In the genomic region with DNA sequence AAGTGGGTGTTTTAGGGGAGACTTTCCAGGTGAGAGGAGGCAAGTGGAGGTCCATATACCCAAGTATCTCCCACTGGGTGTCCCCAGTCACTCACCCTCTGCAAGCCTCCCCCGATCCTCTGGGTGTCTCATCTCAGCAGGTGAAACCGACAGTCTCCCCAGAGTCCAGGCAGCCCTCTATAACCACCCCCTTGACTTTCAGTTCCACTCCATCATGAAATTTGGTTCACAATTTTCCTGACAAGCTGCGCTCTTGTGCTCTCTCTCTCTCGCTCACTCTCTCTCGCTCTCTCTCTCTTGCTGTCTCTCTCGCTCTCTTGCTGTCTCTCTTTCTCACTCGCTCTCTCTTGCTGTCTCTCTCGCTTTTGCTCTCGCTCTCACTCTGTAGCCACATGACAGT, we compare ENCODE assay signal across 1 cellular context.
TF ChIP-seq lines count a peak whose summit lies in the region.

No MANE protein-coding gene starts in this region.

TF ChIP-seq in GM23338, 12 proteins besides CTCF, POLR2A, EP300 and RAD21:
- TF ChIP-seq, protein P1, sequence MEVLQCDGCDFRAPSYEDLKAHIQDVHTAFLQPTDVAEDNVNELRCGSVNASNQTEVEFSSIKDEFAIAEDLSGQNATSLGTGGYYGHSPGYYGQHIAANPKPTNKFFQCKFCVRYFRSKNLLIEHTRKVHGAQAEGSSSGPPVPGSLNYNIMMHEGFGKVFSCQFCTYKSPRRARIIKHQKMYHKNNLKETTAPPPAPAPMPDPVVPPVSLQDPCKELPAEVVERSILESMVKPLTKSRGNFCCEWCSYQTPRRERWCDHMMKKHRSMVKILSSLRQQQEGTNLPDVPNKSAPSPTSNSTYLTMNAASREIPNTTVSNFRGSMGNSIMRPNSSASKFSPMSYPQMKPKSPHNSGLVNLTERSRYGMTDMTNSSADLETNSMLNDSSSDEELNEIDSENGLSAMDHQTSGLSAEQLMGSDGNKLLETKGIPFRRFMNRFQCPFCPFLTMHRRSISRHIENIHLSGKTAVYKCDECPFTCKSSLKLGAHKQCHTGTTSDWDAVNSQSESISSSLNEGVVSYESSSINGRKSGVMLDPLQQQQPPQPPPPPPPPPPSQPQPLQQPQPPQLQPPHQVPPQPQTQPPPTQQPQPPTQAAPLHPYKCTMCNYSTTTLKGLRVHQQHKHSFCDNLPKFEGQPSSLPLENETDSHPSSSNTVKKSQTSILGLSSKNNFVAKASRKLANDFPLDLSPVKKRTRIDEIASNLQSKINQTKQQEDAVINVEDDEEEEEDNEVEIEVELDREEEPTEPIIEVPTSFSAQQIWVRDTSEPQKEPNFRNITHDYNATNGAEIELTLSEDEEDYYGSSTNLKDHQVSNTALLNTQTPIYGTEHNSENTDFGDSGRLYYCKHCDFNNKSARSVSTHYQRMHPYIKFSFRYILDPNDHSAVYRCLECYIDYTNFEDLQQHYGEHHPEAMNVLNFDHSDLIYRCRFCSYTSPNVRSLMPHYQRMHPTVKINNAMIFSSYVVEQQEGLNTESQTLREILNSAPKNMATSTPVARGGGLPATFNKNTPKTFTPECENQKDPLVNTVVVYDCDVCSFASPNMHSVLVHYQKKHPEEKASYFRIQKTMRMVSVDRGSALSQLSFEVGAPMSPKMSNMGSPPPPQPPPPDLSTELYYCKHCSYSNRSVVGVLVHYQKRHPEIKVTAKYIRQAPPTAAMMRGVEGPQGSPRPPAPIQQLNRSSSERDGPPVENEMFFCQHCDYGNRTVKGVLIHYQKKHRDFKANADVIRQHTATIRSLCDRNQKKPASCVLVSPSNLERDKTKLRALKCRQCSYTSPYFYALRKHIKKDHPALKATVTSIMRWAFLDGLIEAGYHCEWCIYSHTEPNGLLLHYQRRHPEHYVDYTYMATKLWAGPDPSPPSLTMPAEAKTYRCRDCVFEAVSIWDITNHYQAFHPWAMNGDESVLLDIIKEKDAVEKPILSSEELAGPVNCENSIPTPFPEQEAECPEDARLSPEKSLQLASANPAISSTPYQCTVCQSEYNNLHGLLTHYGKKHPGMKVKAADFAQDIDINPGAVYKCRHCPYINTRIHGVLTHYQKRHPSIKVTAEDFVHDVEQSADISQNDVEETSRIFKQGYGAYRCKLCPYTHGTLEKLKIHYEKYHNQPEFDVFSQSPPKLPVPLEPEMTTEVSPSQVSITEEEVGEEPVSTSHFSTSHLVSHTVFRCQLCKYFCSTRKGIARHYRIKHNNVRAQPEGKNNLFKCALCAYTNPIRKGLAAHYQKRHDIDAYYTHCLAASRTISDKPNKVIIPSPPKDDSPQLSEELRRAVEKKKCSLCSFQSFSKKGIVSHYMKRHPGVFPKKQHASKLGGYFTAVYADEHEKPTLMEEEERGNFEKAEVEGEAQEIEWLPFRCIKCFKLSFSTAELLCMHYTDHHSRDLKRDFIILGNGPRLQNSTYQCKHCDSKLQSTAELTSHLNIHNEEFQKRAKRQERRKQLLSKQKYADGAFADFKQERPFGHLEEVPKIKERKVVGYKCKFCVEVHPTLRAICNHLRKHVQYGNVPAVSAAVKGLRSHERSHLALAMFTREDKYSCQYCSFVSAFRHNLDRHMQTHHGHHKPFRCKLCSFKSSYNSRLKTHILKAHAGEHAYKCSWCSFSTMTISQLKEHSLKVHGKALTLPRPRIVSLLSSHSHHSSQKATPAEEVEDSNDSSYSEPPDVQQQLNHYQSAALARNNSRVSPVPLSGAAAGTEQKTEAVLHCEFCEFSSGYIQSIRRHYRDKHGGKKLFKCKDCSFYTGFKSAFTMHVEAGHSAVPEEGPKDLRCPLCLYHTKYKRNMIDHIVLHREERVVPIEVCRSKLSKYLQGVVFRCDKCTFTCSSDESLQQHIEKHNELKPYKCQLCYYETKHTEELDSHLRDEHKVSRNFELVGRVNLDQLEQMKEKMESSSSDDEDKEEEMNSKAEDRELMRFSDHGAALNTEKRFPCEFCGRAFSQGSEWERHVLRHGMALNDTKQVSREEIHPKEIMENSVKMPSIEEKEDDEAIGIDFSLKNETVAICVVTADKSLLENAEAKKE (CRISPR knock-in tag; IDR thresholded peaks at IDR 0.05) = no peak
- TF ChIP-seq EZH2phosphoT487 (IDR thresholded peaks at IDR 0.05; ENCODE audit: unreplicated experiment) (no peak), CREB1 (CRISPR knock-in tag; IDR thresholded peaks at IDR 0.05; ENCODE audit: low read depth) (no peak), NANOG (IDR thresholded peaks at IDR 0.05; ENCODE audit: borderline replicate concordance) (no peak), JUNB (IDR thresholded peaks at IDR 0.05; ENCODE audit: unreplicated experiment) (no peak), ZNF114 (CRISPR knock-in tag; IDR thresholded peaks at IDR 0.05) (no peak), EZH2 (IDR thresholded peaks at IDR 0.05; ENCODE audit: low read depth, unreplicated experiment) (no peak), STAT1 (IDR thresholded peaks at IDR 0.05; ENCODE audit: unreplicated experiment) (no peak), POLR2AphosphoS5 (IDR thresholded peaks at IDR 0.05; ENCODE audit: low read depth) (no peak), ZNF331 (CRISPR knock-in tag; IDR thresholded peaks at IDR 0.05; ENCODE audit: low read depth) (no peak)
- TF ChIP-seq, protein P2, sequence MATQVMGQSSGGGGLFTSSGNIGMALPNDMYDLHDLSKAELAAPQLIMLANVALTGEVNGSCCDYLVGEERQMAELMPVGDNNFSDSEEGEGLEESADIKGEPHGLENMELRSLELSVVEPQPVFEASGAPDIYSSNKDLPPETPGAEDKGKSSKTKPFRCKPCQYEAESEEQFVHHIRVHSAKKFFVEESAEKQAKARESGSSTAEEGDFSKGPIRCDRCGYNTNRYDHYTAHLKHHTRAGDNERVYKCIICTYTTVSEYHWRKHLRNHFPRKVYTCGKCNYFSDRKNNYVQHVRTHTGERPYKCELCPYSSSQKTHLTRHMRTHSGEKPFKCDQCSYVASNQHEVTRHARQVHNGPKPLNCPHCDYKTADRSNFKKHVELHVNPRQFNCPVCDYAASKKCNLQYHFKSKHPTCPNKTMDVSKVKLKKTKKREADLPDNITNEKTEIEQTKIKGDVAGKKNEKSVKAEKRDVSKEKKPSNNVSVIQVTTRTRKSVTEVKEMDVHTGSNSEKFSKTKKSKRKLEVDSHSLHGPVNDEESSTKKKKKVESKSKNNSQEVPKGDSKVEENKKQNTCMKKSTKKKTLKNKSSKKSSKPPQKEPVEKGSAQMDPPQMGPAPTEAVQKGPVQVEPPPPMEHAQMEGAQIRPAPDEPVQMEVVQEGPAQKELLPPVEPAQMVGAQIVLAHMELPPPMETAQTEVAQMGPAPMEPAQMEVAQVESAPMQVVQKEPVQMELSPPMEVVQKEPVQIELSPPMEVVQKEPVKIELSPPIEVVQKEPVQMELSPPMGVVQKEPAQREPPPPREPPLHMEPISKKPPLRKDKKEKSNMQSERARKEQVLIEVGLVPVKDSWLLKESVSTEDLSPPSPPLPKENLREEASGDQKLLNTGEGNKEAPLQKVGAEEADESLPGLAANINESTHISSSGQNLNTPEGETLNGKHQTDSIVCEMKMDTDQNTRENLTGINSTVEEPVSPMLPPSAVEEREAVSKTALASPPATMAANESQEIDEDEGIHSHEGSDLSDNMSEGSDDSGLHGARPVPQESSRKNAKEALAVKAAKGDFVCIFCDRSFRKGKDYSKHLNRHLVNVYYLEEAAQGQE (IDR thresholded peaks at IDR 0.05; ENCODE audit: unreplicated experiment) = no peak
- TF ChIP-seq, protein P3, sequence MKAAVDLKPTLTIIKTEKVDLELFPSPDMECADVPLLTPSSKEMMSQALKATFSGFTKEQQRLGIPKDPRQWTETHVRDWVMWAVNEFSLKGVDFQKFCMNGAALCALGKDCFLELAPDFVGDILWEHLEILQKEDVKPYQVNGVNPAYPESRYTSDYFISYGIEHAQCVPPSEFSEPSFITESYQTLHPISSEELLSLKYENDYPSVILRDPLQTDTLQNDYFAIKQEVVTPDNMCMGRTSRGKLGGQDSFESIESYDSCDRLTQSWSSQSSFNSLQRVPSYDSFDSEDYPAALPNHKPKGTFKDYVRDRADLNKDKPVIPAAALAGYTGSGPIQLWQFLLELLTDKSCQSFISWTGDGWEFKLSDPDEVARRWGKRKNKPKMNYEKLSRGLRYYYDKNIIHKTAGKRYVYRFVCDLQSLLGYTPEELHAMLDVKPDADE (IDR thresholded peaks at IDR 0.05) = no peak
